Comparison of ENCODE assay signal across 2 cellular contexts in the genomic region with DNA sequence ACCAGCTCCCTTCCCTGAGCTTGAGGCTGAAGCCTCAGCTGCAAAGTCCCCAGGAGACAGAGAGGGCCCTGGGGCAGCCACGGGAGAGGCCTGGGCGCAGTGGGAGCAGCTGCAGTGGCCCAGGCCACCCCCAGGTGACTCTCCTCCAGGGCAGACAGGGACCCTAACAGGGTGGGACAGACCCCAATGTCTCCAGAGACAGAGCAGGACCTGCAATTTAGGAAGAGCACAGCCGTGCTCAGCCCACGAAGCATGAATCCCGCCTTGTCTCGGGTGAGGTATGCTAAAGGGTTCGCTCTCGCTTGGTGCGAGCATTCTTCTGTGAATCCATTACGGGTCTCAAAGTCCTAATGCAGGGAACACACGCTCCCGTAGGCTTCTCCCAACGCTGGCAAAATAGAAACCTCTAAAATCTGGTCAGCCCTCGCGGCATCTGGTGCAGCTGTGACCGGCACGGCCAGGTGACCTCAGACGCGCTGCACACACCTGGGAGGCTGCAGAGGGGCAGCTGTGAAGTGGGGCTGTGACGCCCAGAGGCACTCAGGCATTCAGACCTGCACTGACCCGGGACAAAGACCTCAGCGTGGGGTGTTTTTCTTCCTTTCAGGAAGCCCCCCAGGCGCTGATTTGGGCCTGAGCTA.
TF ChIP-seq lines count a peak whose summit lies in the region.

No MANE protein-coding gene starts in this region.

TF ChIP-seq in GM23338, 12 proteins besides CTCF, POLR2A, EP300 and RAD21:
- TF ChIP-seq STAT1 (IDR thresholded peaks at IDR 0.05; ENCODE audit: unreplicated experiment) (no peak), CREB1 (CRISPR knock-in tag; IDR thresholded peaks at IDR 0.05; ENCODE audit: low read depth) (no peak)
- TF ChIP-seq, protein P1, sequence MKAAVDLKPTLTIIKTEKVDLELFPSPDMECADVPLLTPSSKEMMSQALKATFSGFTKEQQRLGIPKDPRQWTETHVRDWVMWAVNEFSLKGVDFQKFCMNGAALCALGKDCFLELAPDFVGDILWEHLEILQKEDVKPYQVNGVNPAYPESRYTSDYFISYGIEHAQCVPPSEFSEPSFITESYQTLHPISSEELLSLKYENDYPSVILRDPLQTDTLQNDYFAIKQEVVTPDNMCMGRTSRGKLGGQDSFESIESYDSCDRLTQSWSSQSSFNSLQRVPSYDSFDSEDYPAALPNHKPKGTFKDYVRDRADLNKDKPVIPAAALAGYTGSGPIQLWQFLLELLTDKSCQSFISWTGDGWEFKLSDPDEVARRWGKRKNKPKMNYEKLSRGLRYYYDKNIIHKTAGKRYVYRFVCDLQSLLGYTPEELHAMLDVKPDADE (IDR thresholded peaks at IDR 0.05) = no peak

TF ChIP-seq in GM12878, 131 proteins besides CTCF, POLR2A, EP300 and RAD21:
- TF ChIP-seq TCF12 (IDR thresholded peaks at IDR 0.05; ENCODE audit: low read depth, low read length) = peak; percentile 66
- peak; percentile 50; the same call in 1 of the 2 replicates for TF ChIP-seq TCF3 (IDR thresholded peaks at IDR 0.05; ENCODE audit: borderline replicate concordance, insufficient read depth, low read depth, low read length)
- TF ChIP-seq, protein P2, sequence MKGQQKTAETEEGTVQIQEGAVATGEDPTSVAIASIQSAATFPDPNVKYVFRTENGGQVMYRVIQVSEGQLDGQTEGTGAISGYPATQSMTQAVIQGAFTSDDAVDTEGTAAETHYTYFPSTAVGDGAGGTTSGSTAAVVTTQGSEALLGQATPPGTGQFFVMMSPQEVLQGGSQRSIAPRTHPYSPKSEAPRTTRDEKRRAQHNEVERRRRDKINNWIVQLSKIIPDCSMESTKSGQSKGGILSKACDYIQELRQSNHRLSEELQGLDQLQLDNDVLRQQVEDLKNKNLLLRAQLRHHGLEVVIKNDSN (IDR thresholded peaks at IDR 0.05; ENCODE audit: borderline replicate concordance, extremely low read length, insufficient read depth, low read depth, low read length) = peak; percentile 15
- TF ChIP-seq NR2F1 (conservative IDR thresholded peaks at IDR 0.05) = no peak
